ENCODE assay signal across 8 cellular contexts in genomic region chr11:67286621-67287333, GRCh38. TPM values are rescaled to one million over a fixed set of nuclear protein-coding genes. Genes with fewer than 3 reads are reported as not detected.
DNase-seq lines count a peak whose midpoint lies in the region; ATAC-seq and TF ChIP-seq lines count a peak whose summit lies in the region.

No MANE protein-coding gene starts in this region.

- H3K9me3 ChIP-seq in WERI-Rb-1 (ENCODE audit: severe bottlenecking) = no peaks in the 10 kb centered on the region
- no peaks in the 10 kb centered on the region for H3K9me3 ChIP-seq in left ventricle myocardium inferior (replicated peaks)
- H3K9me3 ChIP-seq in HAP-1 = no peaks in the 10 kb centered on the region

- H3K27ac ChIP-seq in WERI-Rb-1 (peak overlapping the region; percentile 98), left ventricle myocardium inferior (replicated peaks) (peak overlapping the region; percentile 95)

- peaks cover 63% of the 10 kb centered on the region for H3K4me1 ChIP-seq in left ventricle myocardium inferior
- peaks cover 7% of the 10 kb centered on the region for H3K4me1 ChIP-seq in HAP-1

- intact Hi-C loops in left ventricle myocardium inferior (cut with micrococcal nuclease) = no loop called here

- H3K4me3 ChIP-seq in WERI-Rb-1 (ENCODE audit: low read depth, low read length) (no peak overlapping the region), left ventricle myocardium inferior (no peak overlapping the region), HAP-1 (no peak overlapping the region)

- ATAC-seq in stimulated activated naive CD8-positive, alpha-beta T cell treated with anti-CD3 and anti-CD28 coated beads, Interleukin-15, Interleukin-2, amounts not matched to agents 100 U/mL and 50 U/mL, for 24 hours = no peak
- ATAC-seq in HG03354 (IDR thresholded peaks at IDR 0.05; ENCODE audit: poor library complexity, severe bottlenecking, unreplicated experiment) (no peak), HG03571 (IDR thresholded peaks at IDR 0.05; ENCODE audit: unreplicated experiment) (no peak)

- in situ Hi-C loops in HAP-1 (cut with MboI; ENCODE audit: low sequenced_read_pairs) = no loop called here

- TF ChIP-seq CTCF in WERI-Rb-1 (IDR thresholded peaks at IDR 0.05; ENCODE audit: low read depth, low read length) (peak; percentile 20; the same call in 1 of the 2 replicates), left ventricle myocardium inferior (IDR thresholded peaks at IDR 0.05; ENCODE audit: borderline replicate concordance) (no peak)

- H3K27me3 ChIP-seq in WERI-Rb-1 (ENCODE audit: insufficient read depth, low read depth, severe bottlenecking) (no peaks in the 10 kb centered on the region), left ventricle myocardium inferior (ENCODE audit: low read depth) (no peaks in the 10 kb centered on the region), HAP-1 (ENCODE audit: low read depth) (no peaks in the 10 kb centered on the region)

- DNase-seq in HT-29 (ENCODE audit: low spot score) (peak; percentile 22), WERI-Rb-1 (no peak), left ventricle myocardium inferior (peak; percentile 29), NCI-H2029 (lab: John Stamatoyannopoulos, UW) (no peak), HAP-1 (ENCODE audit: low spot score in 2 of 2) (no peak)
- DNase-seq in stimulated activated naive CD8-positive, alpha-beta T cell treated with anti-CD3 and anti-CD28 coated beads, Interleukin-15, Interleukin-2, amounts not matched to agents 100 U/mL and 50 U/mL, for 24 hours = peak; percentile 39

- H3K36me3 ChIP-seq in WERI-Rb-1 (peaks cover 73% of the 10 kb centered on the region), left ventricle myocardium inferior (peaks cover 64% of the 10 kb centered on the region), HAP-1 (replicated peaks) (peaks cover 56% of the 10 kb centered on the region)

RNA-seq across cellular contexts. Expression of gene ANKRD13D, which starts 2.3 kb away (rescaled TPM):
- total RNA-seq in HT-29 (2014; rRNA removed; shearing (Covaris generic)) = 100 and 107 TPM in 2 replicates
- 11.8 TPM for total RNA-seq in left ventricle myocardium inferior

RNA-seq across cellular contexts. Expression of gene SSH3, which starts 16.6 kb away (rescaled TPM):
- 180 TPM in 2 replicates for total RNA-seq in HT-29 (2014; rRNA removed; shearing (Covaris generic))
- 14.9 TPM for total RNA-seq in left ventricle myocardium inferior

RNA-seq across cellular contexts. Expression of gene GRK2, which starts 20.5 kb away (rescaled TPM):
- 270 and 294 TPM in 2 replicates for total RNA-seq in HT-29 (2014; rRNA removed; shearing (Covaris generic))
- 53.8 TPM for total RNA-seq in left ventricle myocardium inferior

Comparison
In these comparisons a context has a peak if more than half of its experiments do, and no peak if none do; other contexts are left out.
1. DNase-seq: peak in HT-29 (single experiment), left ventricle myocardium inferior (single experiment) and stimulated activated naive CD8-positive, alpha-beta T cell treated with anti-CD3 and anti-CD28 coated beads, Interleukin-15, Interleukin-2, amounts not matched to agents 100 U/mL and 50 U/mL, for 24 hours (single experiment); none in WERI-Rb-1 (single experiment), NCI-H2029 (single experiment) and HAP-1 (0 of 2).
2. RNA of gene SSH3, which starts 16.6 kb away (total RNA-seq): 180 TPM in HT-29; 14.9 TPM in left ventricle myocardium inferior (single experiment); every median in the first group is over 10 times any median in the second.